20 cellular contexts compared by ENCODE assay signal in genomic region chr9:128497824-128498610, GRCh38. TPM values are rescaled to one million over a fixed set of nuclear protein-coding genes. Genes with fewer than 3 reads are reported as not detected.
A peak's percentile ranks its signal among the peaks of the same experiment; 100 is the strongest.
DNase-seq lines count a peak whose midpoint lies in the region; ATAC-seq and TF ChIP-seq lines count a peak whose summit lies in the region.
"Had no signal": no experiment of that assay in that cellular context is flagged by ENCODE, and none has a peak within 500 bp of the region (broad histone marks: within the 10 kb centered on the region; RNA-seq: fewer than 3 reads in every experiment).

No MANE protein-coding gene starts in this region.

- intact Hi-C loops in esophagus squamous epithelium (cut with DNase I): no loop called here

- no peak for ATAC-seq in GM21528 (IDR thresholded peaks at IDR 0.05; ENCODE audit: low FRiP score, unreplicated experiment)
- ATAC-seq: GM12878, Right ventricle myocardium inferior had no signal

- H3K9me3 ChIP-seq in Karpas-422 (ENCODE audit: low read length) (no peaks in the 10 kb centered on the region), esophagus squamous epithelium (no peaks in the 10 kb centered on the region)
- H3K9me3 ChIP-seq: BLaER1, SK-N-SH had no signal

- H3K27ac ChIP-seq in Karpas-422 (ENCODE audit: low read length): no peak overlapping the region
- H3K27ac ChIP-seq in caudate nucleus (ENCODE audit: low read depth, low read length): peak overlapping the region; percentile 46
- H3K27ac ChIP-seq in esophagus squamous epithelium: no peak overlapping the region
- H3K27ac ChIP-seq: BLaER1, PC-9 had no signal

- no peak for TF ChIP-seq CTCF in esophagus squamous epithelium (IDR thresholded peaks at IDR 0.05)

- no peaks in the 10 kb centered on the region for H3K79me2 ChIP-seq in Karpas-422 (ENCODE audit: low read length)

- no peak overlapping the region for H3K4me2 ChIP-seq in Karpas-422 (ENCODE audit: low read depth, low read length, poor library complexity, severe bottlenecking)
- H3K4me2 ChIP-seq: BLaER1, PC-9, SK-N-SH had no signal

- no peak overlapping the region for H2AFZ ChIP-seq in Karpas-422 (ENCODE audit: low read length)
- H2AFZ ChIP-seq: PC-9 had no signal

- no peak overlapping the region for H3K4me3 ChIP-seq in Karpas-422 (ENCODE audit: low read length)
- H3K4me3 ChIP-seq in esophagus squamous epithelium: no peak overlapping the region
- H3K4me3 ChIP-seq: BLaER1, GM12878, PC-9 had no signal

- no peak for TF ChIP-seq POLR2A in esophagus squamous epithelium (IDR thresholded peaks at IDR 0.05)

- WGBS in esophagus squamous epithelium, 2 donors: 53 to 69% methylated on average over 7 to 9 of the region's 11 CpGs

- H3K9ac ChIP-seq in Karpas-422 (ENCODE audit: low read length): no peak overlapping the region
- H3K9ac ChIP-seq: BLaER1, SK-N-SH had no signal

- H3K27me3 ChIP-seq in Karpas-422 (ENCODE audit: low read length) (no peaks in the 10 kb centered on the region), esophagus squamous epithelium (no peaks in the 10 kb centered on the region)
- H3K27me3 ChIP-seq: BLaER1 had no signal

- no peaks in the 10 kb centered on the region for H3K9me2 ChIP-seq in Karpas-422 (replicated peaks; ENCODE audit: insufficient read depth, low read length)
- H3K9me2 ChIP-seq: SK-N-SH had no signal

- DNase-seq in Karpas-422 (peak; percentile 29), caudate nucleus (lab: John Stamatoyannopoulos, UW) (peak in 31 of 61 donors; percentile 6 to 69 (median 34)), mesenteric fat pad (ENCODE audit: low spot score) (peak; percentile 84), superior temporal gyrus (ENCODE audit: extremely low spot score) (peak; percentile 55), esophagus squamous epithelium (lab: John Stamatoyannopoulos, UW) (no peak), NCI-H2107 treated with DMSO at 0.1 percent for 48 hours (lab: John Stamatoyannopoulos, UW; ENCODE audit: unreplicated experiment) (no peak)
- DNase-seq: DMS53; HCEC 1CT; Kasumi-1; NCI-H1417 treated with DMSO at 0.1 percent for 48 hours; NCI-H2081 treated with DMSO at 0.1 percent for 48 hours; NCI-H226; NCI-H526 treated with DMSO at 0.1 percent for 48 hours; NK-92 treated with Interleukin-12 subunit alpha and Interleukin-12 subunit beta, amount 100 ng/mL, for 24 hours; PC-9; SK-N-SH had no signal

- H3K4me1 ChIP-seq in Karpas-422 (ENCODE audit: low read length): 0 out of 2 replicates have a peak, but pooled peaks cover 3% of the 10 kb centered on the region
- H3K4me1 ChIP-seq in esophagus squamous epithelium: peaks cover 0 to 40% (median 20%) of the 10 kb centered on the region in 3 donors

- H4K20me1 ChIP-seq in Karpas-422 (ENCODE audit: insufficient read depth, low read depth, low read length): no peaks in the 10 kb centered on the region
- H4K20me1 ChIP-seq: BLaER1 had no signal

- H3K36me3 ChIP-seq in Karpas-422 (ENCODE audit: insufficient read depth, low read length): peaks cover 17% of the 10 kb centered on the region; the same call in 1 of the 2 replicates
- peaks cover 4 to 78% (median 7%) of the 10 kb centered on the region in 3 donors for H3K36me3 ChIP-seq in esophagus squamous epithelium

RNA-seq across cellular contexts. Expression of gene GLE1, which starts 6.5 kb away (rescaled TPM):
- total RNA-seq in Karpas-422 (2014; rRNA removed; shearing (Covaris generic); ENCODE audit: low replicate concordance): 26.5 and 32.7 TPM in 2 replicates
- 19.0 TPM for total RNA-seq in mesenteric fat pad
- total RNA-seq in esophagus squamous epithelium: 10 to 100 TPM; 21.4 to 31.2 (median 24.4) TPM

RNA-seq across cellular contexts. Expression of gene ODF2, which starts 42.2 kb away (rescaled TPM):
- total RNA-seq in Karpas-422 (2014; rRNA removed; shearing (Covaris generic); ENCODE audit: low replicate concordance): 37.8 and 69.5 TPM in 2 replicates
- total RNA-seq in mesenteric fat pad (18.6 TPM), esophagus squamous epithelium (10 to 100 TPM; 13.2 to 28.0 (median 19.8) TPM)

RNA-seq across cellular contexts. Expression of gene SPTAN1, which starts 54.4 kb away (rescaled TPM):
- total RNA-seq in Karpas-422 (2014; rRNA removed; shearing (Covaris generic); ENCODE audit: low replicate concordance): 167 and 189 TPM in 2 replicates
- 361 TPM for total RNA-seq in mesenteric fat pad
- 100 to 1,000 TPM in 3 of 4 donors, 10 to 100 TPM in 1; 97.8 to 233 (median 160) TPM for total RNA-seq in esophagus squamous epithelium

Comparison
In these comparisons a context has a peak if more than half of its experiments do, and no peak if none do; other contexts are left out.
1. DNase-seq: peak in Karpas-422 (single experiment), caudate nucleus (31 of 61), mesenteric fat pad (single experiment) and superior temporal gyrus (single experiment); none in esophagus squamous epithelium (single experiment) and NCI-H2107 treated with DMSO at 0.1 percent for 48 hours (single experiment).